ENCODE assay signal across 17 cellular contexts in the genomic region with DNA sequence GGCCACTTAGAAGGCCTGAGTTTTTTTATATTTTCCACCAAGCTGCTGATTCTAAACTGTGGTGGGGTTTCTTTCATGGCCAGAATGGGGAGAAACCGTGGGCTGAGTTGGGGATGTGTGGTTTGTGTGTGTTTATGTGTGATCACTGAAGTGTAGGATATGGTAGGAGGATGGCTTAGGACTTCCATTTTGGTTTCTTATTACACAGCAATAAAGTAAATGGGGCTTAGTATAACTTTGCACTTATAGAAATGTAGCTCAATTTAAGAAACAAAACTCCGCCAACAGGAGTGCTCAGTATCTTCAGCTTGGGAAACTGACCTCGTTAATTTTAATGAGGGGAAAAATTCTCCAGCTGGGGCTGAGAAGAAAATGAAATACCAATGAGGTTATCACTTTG.
A peak's percentile ranks its signal among the peaks of the same experiment; 100 is the strongest.
DNase-seq lines count a peak whose midpoint lies in the region; ATAC-seq and TF ChIP-seq lines count a peak whose summit lies in the region.
"Had no signal": no experiment of that assay in that cellular context is flagged by ENCODE, and none has a peak within 500 bp of the region (broad histone marks: within the 10 kb centered on the region; RNA-seq: fewer than 3 reads in every experiment).

No MANE protein-coding gene starts in this region.

- ATAC-seq in HG03442 (IDR thresholded peaks at IDR 0.05; ENCODE audit: unreplicated experiment): no peak
- ATAC-seq: activated CD8-positive, alpha-beta T cell treated with anti-CD3 and anti-CD28 coated beads, Interleukin-2, amount 10 ng/mL, durations not matched to agents 7 days and 5 days had no signal

- POLR2A ChIA-PET in MCF 10A (lab: Yijun Ruan, JAX): interaction anchor here (0.6 to 1.8 kb wide), 3 partner anchors 12 to 135 kb away, joined by 3 to 5 read pairs (median 4); no protein-coding TSS in a partner anchor
- POLR2A ChIA-PET in activated CD4-positive, alpha-beta T cell treated with anti-CD3 and anti-CD28 coated beads, Interleukin-2, amount 10 ng/mL, durations not matched to agents 7 days and 5 days (lab: Charles Lee): no interaction called here

- H3K36me3 Mint-ChIP-seq in HFFc6 (ENCODE audit: low read depth): peaks cover 18% of the 10 kb centered on the region
- no peaks in the 10 kb centered on the region for H3K36me3 Mint-ChIP-seq in MCF 10A (ENCODE audit: insufficient read depth, unreplicated experiment)
- H3K36me3 Mint-ChIP-seq in activated CD4-positive, alpha-beta T cell treated with anti-CD3 and anti-CD28 coated beads, Interleukin-2, amount 10 ng/mL, durations not matched to agents 7 days and 5 days (ENCODE audit: low read depth): no peaks in the 10 kb centered on the region
- H3K36me3 Mint-ChIP-seq: naive B cell had no signal

- H3K27me3 ChIP-seq in stomach smooth muscle (ENCODE audit: control insufficient read depth in 1 of 2, insufficient read depth in 2 of 2, low read length in 2 of 2): no peaks in the 10 kb centered on the region

- no TSS peak for BruUV-seq in MCF 10A (replicated peaks; lab: Mats Ljungman, UMichigan)

- H3K4me1 Mint-ChIP-seq in HFFc6 (ENCODE audit: low read depth) (peaks cover 52% of the 10 kb centered on the region), MCF 10A (ENCODE audit: insufficient read depth, unreplicated experiment) (peaks cover 23% of the 10 kb centered on the region)
- no peaks in the 10 kb centered on the region for H3K4me1 Mint-ChIP-seq in activated CD4-positive, alpha-beta T cell treated with anti-CD3 and anti-CD28 coated beads, Interleukin-2, amount 10 ng/mL, durations not matched to agents 7 days and 5 days
- H3K4me1 Mint-ChIP-seq: naive B cell had no signal

- H3K9me3 ChIP-seq in mesodermal cell (ENCODE audit: control insufficient read depth, low read length) (no peaks in the 10 kb centered on the region), stomach smooth muscle (ENCODE audit: control insufficient read depth in 2 of 2, low read length in 2 of 2) (no peaks in the 10 kb centered on the region)

- H3K36me3 ChIP-seq in mesodermal cell (ENCODE audit: control insufficient read depth, insufficient read depth, low read length) (no peaks in the 10 kb centered on the region), stomach smooth muscle (ENCODE audit: control insufficient read depth in 2 of 2, insufficient read depth in 2 of 2, low read length in 2 of 2) (peaks cover 0 to 4% of the 10 kb centered on the region in 2 donors)

- H3K4me3 ChIP-seq in mesodermal cell (ENCODE audit: extremely low read depth, insufficient read depth, low read length, poor library complexity, severe bottlenecking): no peak overlapping the region
- H3K4me3 ChIP-seq in stomach smooth muscle (ENCODE audit: low read length in 2 of 2): no peak overlapping the region

- H3K9ac ChIP-seq in stomach smooth muscle (ENCODE audit: low read length in 2 of 2): no peak overlapping the region

- H3K27ac ChIP-seq in mesodermal cell (ENCODE audit: low read depth, low read length, severe bottlenecking) (peak overlapping the region; percentile 89), stomach smooth muscle (ENCODE audit: low read length) (peak overlapping the region; percentile 77)
- H3K27ac ChIP-seq: C4-2B had no signal

- 100% methylated on average over 1 to 2 of the region's 3 CpGs for WGBS in mesodermal cell (ENCODE audit: insufficient coverage in 2 of 2), 2 experiments

- H3K4me3 Mint-ChIP-seq in HFFc6 (no peak overlapping the region; the same call in 1 of the 2 replicates), MCF 10A (ENCODE audit: unreplicated experiment) (no peak overlapping the region)
- H3K4me3 Mint-ChIP-seq in activated CD4-positive, alpha-beta T cell treated with anti-CD3 and anti-CD28 coated beads, Interleukin-2, amount 10 ng/mL, durations not matched to agents 7 days and 5 days: no peak overlapping the region
- H3K4me3 Mint-ChIP-seq: activated CD8-positive, alpha-beta T cell treated with anti-CD3 and anti-CD28 coated beads, Interleukin-2, amount 10 ng/mL, durations not matched to agents 7 days and 5 days; naive B cell had no signal

- no peak for TF ChIP-seq CTCF in HFFc6 (IDR thresholded peaks at IDR 0.05)
- TF ChIP-seq CTCF in MCF 10A (IDR thresholded peaks at IDR 0.05; ENCODE audit: unreplicated experiment): no peak

- H3K27ac Mint-ChIP-seq in HFFc6 (peak overlapping the region; percentile 92), MCF 10A (ENCODE audit: low read depth, unreplicated experiment) (peak overlapping the region; percentile 10)
- H3K27ac Mint-ChIP-seq in activated CD4-positive, alpha-beta T cell treated with anti-CD3 and anti-CD28 coated beads, Interleukin-2, amount 10 ng/mL, durations not matched to agents 7 days and 5 days: no peak overlapping the region
- H3K27ac Mint-ChIP-seq: activated CD8-positive, alpha-beta T cell treated with anti-CD3 and anti-CD28 coated beads, Interleukin-2, amount 10 ng/mL, durations not matched to agents 7 days and 5 days; naive B cell had no signal

- H3K9me3 Mint-ChIP-seq in HFFc6: no peaks in the 10 kb centered on the region
- no peaks in the 10 kb centered on the region for H3K9me3 Mint-ChIP-seq in MCF 10A (ENCODE audit: unreplicated experiment)
- H3K9me3 Mint-ChIP-seq in activated CD4-positive, alpha-beta T cell treated with anti-CD3 and anti-CD28 coated beads, Interleukin-2, amount 10 ng/mL, durations not matched to agents 7 days and 5 days: no peaks in the 10 kb centered on the region

- DNase-seq in HFFc6 (no peak), MCF 10A (ENCODE audit: unreplicated experiment) (no peak), glomerular visceral epithelial cell (ENCODE audit: extremely low spot score) (no peak), NCI-H1092 (lab: John Stamatoyannopoulos, UW) (no peak)
- DNase-seq in activated CD4-positive, alpha-beta T cell treated with anti-CD3 and anti-CD28 coated beads, Interleukin-2, amount 10 ng/mL, durations not matched to agents 7 days and 5 days: no peak
- DNase-seq: activated CD8-positive, alpha-beta T cell treated with anti-CD3 and anti-CD28 coated beads, Interleukin-2, amount 10 ng/mL, durations not matched to agents 7 days and 5 days; DMS79 treated with DMSO at 0.1 percent for 48 hours; naive B cell; NCI-H1694 treated with DMSO at 0.1 percent for 48 hours; NCI-H524 treated with DMSO at 0.1 percent for 48 hours; PC-3; stimulated activated CD4-positive, alpha-beta T cell treated with anti-CD3 and anti-CD28 coated beads, Interleukin-4, amount 100 ng/mL, for 24 hours; SW 1271 had no signal

- intact Hi-C loops in MCF 10A (cut with micrococcal nuclease): loop anchor here (5.0 kb wide), 1 partner anchor 136 kb away; no protein-coding TSS in a partner anchor

- H3K4me1 ChIP-seq in mesodermal cell (ENCODE audit: control insufficient read depth, insufficient read depth, low read length, poor library complexity, severe bottlenecking) (peaks cover 30% of the 10 kb centered on the region), stomach smooth muscle (ENCODE audit: control insufficient read depth, insufficient read depth, low read length) (peaks cover 59% of the 10 kb centered on the region)

- CTCF ChIA-PET in MCF 10A (lab: Yijun Ruan, JAX): interaction anchor here (0.6 to 2.7 kb wide), 6 partner anchors 12 to 150 kb away, joined by 3 to 15 read pairs (median 4); no protein-coding TSS in a partner anchor
- CTCF ChIA-PET in activated CD4-positive, alpha-beta T cell treated with anti-CD3 and anti-CD28 coated beads, Interleukin-2, amount 10 ng/mL, durations not matched to agents 7 days and 5 days (lab: Charles Lee): no interaction called here

- no peaks in the 10 kb centered on the region; the same call in 1 of the 2 replicates for H3K27me3 Mint-ChIP-seq in HFFc6 (ENCODE audit: insufficient read depth)
- H3K27me3 Mint-ChIP-seq in MCF 10A (ENCODE audit: insufficient read depth, unreplicated experiment): no peaks in the 10 kb centered on the region
- H3K27me3 Mint-ChIP-seq in activated CD4-positive, alpha-beta T cell treated with anti-CD3 and anti-CD28 coated beads, Interleukin-2, amount 10 ng/mL, durations not matched to agents 7 days and 5 days: no peaks in the 10 kb centered on the region
- H3K27me3 Mint-ChIP-seq: naive B cell had no signal
